In the genomic region with DNA sequence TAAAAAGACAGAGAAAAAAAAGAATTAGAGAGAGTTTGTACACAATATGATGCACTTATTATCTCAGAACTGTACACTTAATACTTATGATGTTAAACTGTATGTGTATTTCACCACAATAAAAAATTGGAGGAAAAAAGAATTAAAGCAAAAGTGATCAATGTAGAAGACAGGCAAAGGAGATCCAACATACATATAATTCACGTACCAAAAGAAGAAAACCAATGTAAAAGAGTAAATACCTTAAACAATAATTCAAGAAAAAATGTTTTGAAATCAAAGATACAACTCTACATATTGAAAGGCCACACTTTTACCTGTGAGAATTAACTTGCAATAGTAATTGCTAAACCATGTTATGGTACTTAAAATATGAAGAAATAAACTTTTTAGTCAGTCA, we compare ENCODE assay signal across 8 cellular contexts.
"Had no signal": no experiment of that assay in that cellular context is flagged by ENCODE, and none has a peak within 500 bp of the region (broad histone marks: within the 10 kb centered on the region; RNA-seq: fewer than 3 reads in every experiment).

No MANE protein-coding gene starts in this region.

- DNase-seq: GDM1, GF-D8 had no signal

- ATAC-seq: GM12878 had no signal

- FAIRE-seq: G401.6, GM12878, GM12891, GM12892, GM18507, GM19239 had no signal

- H3K4me3 ChIP-seq: GM12878 had no signal
